In genomic region chr4:153257151-153257620, GRCh38 we compare ENCODE assay signal across 8 cellular contexts. TPM values are rescaled to one million over a fixed set of nuclear protein-coding genes. Genes with fewer than 3 reads are reported as not detected.
A peak's percentile ranks its signal among the peaks of the same experiment; 100 is the strongest.
DNase-seq lines count a peak whose midpoint lies in the region; ATAC-seq, FAIRE-seq and TF ChIP-seq lines count a peak whose summit lies in the region.

No MANE protein-coding gene starts in this region.

- TF ChIP-seq CTCF in fibroblast of pulmonary artery (IDR thresholded peaks at IDR 0.05; ENCODE audit: low read length, missing control alignments) (no peak), left lung (IDR thresholded peaks at IDR 0.05) (no peak)

- H3K4me1 ChIP-seq in left lung = no peaks in the 10 kb centered on the region

- FAIRE-seq in GM18507 (lab: Jason Lieb, UNC) = peak; percentile 29

- no peak overlapping the region for H3K27ac ChIP-seq in left lung

- DNase-seq in GM18507 (ENCODE audit: extremely low spot score, insufficient read length, low read depth) = no peak
- DNase-seq in activated CD4-positive, alpha-beta T cell treated with anti-CD3 and anti-CD28 coated beads for 24 hours (ENCODE audit: low read depth in 2 of 2) = peak; percentile 16 to 19
- peak; percentile 57 for DNase-seq in fibroblast of pulmonary artery (ENCODE audit: low read depth)
- peak; percentile 72 for DNase-seq in pons (ENCODE audit: low spot score)
- no peak for DNase-seq in 8988T
- DNase-seq in left lung = no peak

- H3K4me3 ChIP-seq in fibroblast of pulmonary artery (replicated peaks; ENCODE audit: low read depth, low read length) (no peak overlapping the region), left lung (no peak overlapping the region)

- peak; percentile 81 for ATAC-seq in HG02870 (IDR thresholded peaks at IDR 0.05; ENCODE audit: unreplicated experiment)
- no peak for ATAC-seq in HG03108 (IDR thresholded peaks at IDR 0.05; ENCODE audit: unreplicated experiment)
- ATAC-seq in left lung = no peak

- H3K36me3 ChIP-seq in left lung = no peaks in the 10 kb centered on the region

- H3K27me3 ChIP-seq in left lung = peaks cover 0 to 6% of the 10 kb centered on the region in 2 donors

- H3K9me3 ChIP-seq in left lung = peaks cover 0 to 8% of the 10 kb centered on the region in 2 donors

- intact Hi-C loops in left lung (cut with DNase I) = no loop called here

RNA-seq across cellular contexts. Expression of gene TRIM2, which starts 52.9 kb away (rescaled TPM):
- 10 to 100 TPM; 49.6 to 64.5 TPM for total RNA-seq in left lung

Comparison
In these comparisons a context has a peak if more than half of its experiments do, and no peak if none do; other contexts are left out.
1. DNase-seq: peak in activated CD4-positive, alpha-beta T cell treated with anti-CD3 and anti-CD28 coated beads for 24 hours (2 of 2), fibroblast of pulmonary artery (single experiment) and pons (single experiment); none in GM18507 (single experiment), 8988T (single experiment) and left lung (0 of 2).